ENCODE assay signal across 34 cellular contexts in the genomic region with DNA sequence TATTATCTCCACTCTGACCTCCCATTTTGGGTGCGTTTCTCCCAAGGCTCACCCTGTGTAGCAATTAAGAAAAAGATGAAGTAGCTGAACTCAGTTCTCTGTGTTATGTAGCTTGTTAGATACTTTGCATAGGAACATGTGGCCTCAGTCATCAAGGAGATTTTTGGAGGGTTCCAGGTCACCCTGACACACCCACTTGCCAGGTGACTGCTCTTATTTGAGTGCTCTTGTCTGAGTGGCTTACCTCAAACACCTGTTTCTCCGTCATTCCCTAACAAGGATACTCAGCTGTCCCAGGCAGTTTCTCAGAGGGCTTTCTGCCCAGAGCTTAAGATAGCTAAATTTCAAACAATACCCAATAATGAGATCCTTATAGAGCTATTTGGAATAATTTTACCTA.
"Had no signal": no experiment of that assay in that cellular context is flagged by ENCODE, and none has a peak within 500 bp of the region (broad histone marks: within the 10 kb centered on the region; RNA-seq: fewer than 3 reads in every experiment).

No MANE protein-coding gene starts in this region.

- H3K27me3 ChIP-seq: MG63 had no signal

- H3K36me3 ChIP-seq: MG63 had no signal

- H3K27ac ChIP-seq: KMS-11 had no signal

- DNase-seq: Karpas-422, Kasumi-1, MG63, MM.1S, MV-4-11, NCI-H1048, NCI-H1092, NCI-H1092 treated with DMSO at 0.1 percent for 48 hours, NCI-H1105, NCI-H1105 treated with DMSO at 0.1 percent for 48 hours, NCI-H1417 treated with DMSO at 0.1 percent for 48 hours, NCI-H1436, NCI-H1436 treated with DMSO at 0.1 percent for 48 hours, NCI-H146, NCI-H1694, NCI-H1694 treated with DMSO at 0.1 percent for 48 hours, NCI-H187, NCI-H187 treated with DMSO at 0.1 percent for 48 hours, NCI-H1930, NCI-H2029, NCI-H2029 treated with DMSO at 0.1 percent for 48 hours, NCI-H2081, NCI-H2081 treated with DMSO at 0.1 percent for 48 hours, NCI-H2107, NCI-H2171, NCI-H2171 treated with DMSO at 0.1 percent for 48 hours, NCI-H2227 treated with DMSO at 0.1 percent for 48 hours, NCI-H226, NCI-H345, NCI-H446, NCI-H446 treated with DMSO at 0.1 percent for 48 hours, NCI-H510A, NCI-H510A treated with DMSO at 0.1 percent for 48 hours had no signal

- H3K4me3 ChIP-seq: MG63 had no signal

- H3K9me3 ChIP-seq: MG63 had no signal
